ENCODE assay signal across 9 cellular contexts in genomic region chr16:54633943-54634362, GRCh38.
DNase-seq lines count a peak whose midpoint lies in the region; ATAC-seq, FAIRE-seq and TF ChIP-seq lines count a peak whose summit lies in the region.
"Had no signal": no experiment of that assay in that cellular context is flagged by ENCODE, and none has a peak within 500 bp of the region (broad histone marks: within the 10 kb centered on the region; RNA-seq: fewer than 3 reads in every experiment).

No MANE protein-coding gene starts in this region.

- CTCF ChIA-PET in endothelial cell of umbilical vein (lab: Charles Lee), result no interaction called here

- H3K79me2 ChIP-seq in endothelial cell of umbilical vein (ENCODE audit: control insufficient read depth, insufficient read depth, low read length), result no peaks in the 10 kb centered on the region

- H3K4me3 ChIP-seq in endothelial cell of umbilical vein (replicated peaks in 1 of 3; ENCODE audit: insufficient read depth in 1 of 3, low read depth in 1 of 3, low read length in 3 of 3) (no peak overlapping the region), retinal pigment epithelial cell (ENCODE audit: low read length) (no peak overlapping the region)

- TF ChIP-seq CTCF in GM12873 (IDR thresholded peaks at IDR 0.05; ENCODE audit: insufficient read depth, low read depth, low read length, missing control alignments) (peak; percentile 40), endothelial cell of umbilical vein (IDR thresholded peaks at IDR 0.05; ENCODE audit: extremely low read depth in 1 of 2, insufficient read depth in 1 of 2, low read depth in 1 of 2, low read length in 2 of 2) (peak; percentile 43 to 54), retinal pigment epithelial cell (conservative IDR thresholded peaks at IDR 0.05; ENCODE audit: low read depth, low read length) (peak; percentile 30)

- dilution Hi-C loops in endothelial cell of umbilical vein (cut with MboI; ENCODE audit: extremely low pct_ligation_motif_present, low sequenced_read_pairs), result no loop called here

- no peak for FAIRE-seq in endothelial cell of umbilical vein (lab: Jason Lieb, UNC)

- intact Hi-C loops in endothelial cell of umbilical vein (cut with micrococcal nuclease), result loop anchor here (1.0 to 5.0 kb wide), 3 partner anchors 293 to 742 kb away; no protein-coding TSS in a partner anchor

- H3K9me3 ChIP-seq in endothelial cell of umbilical vein (replicated peaks; ENCODE audit: control insufficient read depth, insufficient read depth, low read length), result no peaks in the 10 kb centered on the region

- no peak for ATAC-seq in HG03097 (IDR thresholded peaks at IDR 0.05; ENCODE audit: low FRiP score, unreplicated experiment)
- no peak for ATAC-seq in HG02678 (IDR thresholded peaks at IDR 0.05; ENCODE audit: unreplicated experiment)
- ATAC-seq in GM21737 (IDR thresholded peaks at IDR 0.05; ENCODE audit: unreplicated experiment), result no peak
- ATAC-seq: stimulated activated naive B cell treated with anti-CD40 and anti-IgM and Interleukin-4, amounts not matched to agents 10 μg/mL and 1 μg/mL and 100 μg/mL, for 72 hours had no signal

- H3K9ac ChIP-seq in endothelial cell of umbilical vein (replicated peaks; ENCODE audit: extremely low read depth, insufficient read depth, low read length), result no peak overlapping the region

- peak overlapping the region; percentile 59 for H2AFZ ChIP-seq in endothelial cell of umbilical vein (ENCODE audit: low read depth, low read length)

- no peak for TF ChIP-seq POLR2A in endothelial cell of umbilical vein (IDR thresholded peaks at IDR 0.05; ENCODE audit: low read depth, low read length)

- H3K9me1 ChIP-seq in endothelial cell of umbilical vein (replicated peaks; ENCODE audit: control insufficient read depth, extremely low read depth, insufficient read depth, low read length), result no peaks in the 10 kb centered on the region

- H4K20me1 ChIP-seq in endothelial cell of umbilical vein (replicated peaks; ENCODE audit: control insufficient read depth, extremely low read depth, insufficient read depth, low read length), result no peaks in the 10 kb centered on the region

- H3K36me3 ChIP-seq in endothelial cell of umbilical vein (ENCODE audit: control insufficient read depth in 2 of 2, extremely low read depth in 1 of 2, insufficient read depth in 2 of 2, low read length in 2 of 2), result no peaks in the 10 kb centered on the region

- no peaks in the 10 kb centered on the region for H3K27me3 ChIP-seq in endothelial cell of umbilical vein (ENCODE audit: control insufficient read depth in 2 of 2, insufficient read depth in 2 of 2, low read length in 2 of 2)

- BruUV-seq in endothelial cell of umbilical vein (replicated peaks; lab: Mats Ljungman, UMichigan), result no TSS peak

- POLR2A ChIA-PET in endothelial cell of umbilical vein (lab: Charles Lee), result no interaction called here

- no peak overlapping the region for H3K4me2 ChIP-seq in endothelial cell of umbilical vein (ENCODE audit: insufficient read depth, low read length)

- no peak overlapping the region for H3K27ac ChIP-seq in endothelial cell of umbilical vein (ENCODE audit: insufficient read depth, low read depth, low read length)

- DNase-seq in NCI-H146 treated with DMSO at 0.1 percent for 48 hours (lab: John Stamatoyannopoulos, UW; ENCODE audit: unreplicated experiment), result peak; percentile 5
- peak; percentile 21 for DNase-seq in endothelial cell of umbilical vein (ENCODE audit: low read depth, low spot score)
- DNase-seq in retinal pigment epithelial cell (ENCODE audit: low read depth), result no peak
- DNase-seq: HCEC 1CT; stimulated activated naive B cell treated with anti-CD40 and anti-IgM and Interleukin-4, amounts not matched to agents 10 μg/mL and 1 μg/mL and 100 μg/mL, for 72 hours had no signal

- H3K4me1 ChIP-seq in endothelial cell of umbilical vein (ENCODE audit: control insufficient read depth, extremely low read depth, insufficient read depth, low read length), result no peaks in the 10 kb centered on the region

TF ChIP-seq in endothelial cell of umbilical vein, 7 proteins besides CTCF, POLR2A, EP300 and RAD21:
- TF ChIP-seq EZH2 (IDR thresholded peaks at IDR 0.05; ENCODE audit: borderline replicate concordance, low read depth, low read length, severe bottlenecking) (no peak), JUN (IDR thresholded peaks at IDR 0.05; ENCODE audit: borderline replicate concordance, insufficient read depth, insufficient read length, low read depth) (no peak), FOS (IDR thresholded peaks at IDR 0.05; ENCODE audit: borderline replicate concordance, insufficient read depth, low read length) (no peak), MAX (IDR thresholded peaks at IDR 0.05; ENCODE audit: insufficient read depth, insufficient read length) (no peak), MYC (IDR thresholded peaks at IDR 0.05; ENCODE audit: low read depth, low read length) (no peak), POLR2AphosphoS5 (IDR thresholded peaks at IDR 0.05; ENCODE audit: insufficient read depth, low read depth, low read length) (no peak), GATA2 (IDR thresholded peaks at IDR 0.05; ENCODE audit: insufficient read depth, insufficient read length, low read depth, low read length) (no peak)
